Comparison of ENCODE assay signal across 27 cellular contexts in genomic region chr15:64099379-64099778, GRCh38. TPM values are rescaled to one million over a fixed set of nuclear protein-coding genes. Genes with fewer than 3 reads are reported as not detected.
DNase-seq lines count a peak whose midpoint lies in the region; ATAC-seq and TF ChIP-seq lines count a peak whose summit lies in the region.
"Had no signal": no experiment of that assay in that cellular context is flagged by ENCODE, and none has a peak within 500 bp of the region (broad histone marks: within the 10 kb centered on the region; RNA-seq: fewer than 3 reads in every experiment).

No MANE protein-coding gene starts in this region.

- TF ChIP-seq CTCF in left ventricle myocardium inferior (IDR thresholded peaks at IDR 0.05; ENCODE audit: borderline replicate concordance), result no peak
- no peak for TF ChIP-seq CTCF in heart right ventricle (IDR thresholded peaks at IDR 0.05)
- no peak for TF ChIP-seq CTCF in vagina (IDR thresholded peaks at IDR 0.05)

- H3K27ac ChIP-seq in left ventricle myocardium inferior (replicated peaks) (peak overlapping the region; percentile 61), heart right ventricle (peak overlapping the region in 5 of 10 donors; percentile 9 to 69 (median 32)), vagina (peak overlapping the region; percentile 30)
- H3K27ac ChIP-seq: BLaER1, epithelial cell of prostate, RWPE1, upper lobe of right lung had no signal

- H3K4me3 ChIP-seq in left ventricle myocardium inferior, result no peak overlapping the region
- H3K4me3 ChIP-seq in heart right ventricle, result no peak overlapping the region
- no peak overlapping the region for H3K4me3 ChIP-seq in vagina
- H3K4me3 ChIP-seq: BLaER1, sigmoid colon, upper lobe of right lung had no signal

- peak overlapping the region; percentile 99 for H3K27ac Mint-ChIP-seq in T-helper 17 cell
- H3K27ac Mint-ChIP-seq in memory B cell, result peak overlapping the region; percentile 65
- H3K27ac Mint-ChIP-seq: activated naive CD4-positive, alpha-beta T cell treated with anti-CD3 and anti-CD28 coated beads, Interleukin-2, amount 50 U/mL, for 72 hours; activated T-helper 2 cell treated with anti-CD3 and anti-CD28 coated beads, Interferon-gamma antibody, Interleukin-2, Interleukin-4, amounts not matched to agents 10 μg/mL and 5 μg/mL and 100 μg/mL, durations not matched to agents 14 hours and 24 hours and 36 hours; H9; natural killer cell treated with Interleukin-12 subunit alpha and Interleukin-12 subunit beta and Interleukin-15 and Interleukin-18, amount 100 ng/mL, for 72 hours had no signal

- 73 to 82% methylated on average over 2 of the region's 2 CpGs for WGBS in heart right ventricle, 2 donors

- H3K27me3 ChIP-seq in left ventricle myocardium inferior (ENCODE audit: low read depth), result no peaks in the 10 kb centered on the region
- H3K27me3 ChIP-seq in heart right ventricle, result no peaks in the 10 kb centered on the region
- H3K27me3 ChIP-seq in vagina, result no peaks in the 10 kb centered on the region
- H3K27me3 ChIP-seq: BLaER1, sigmoid colon, upper lobe of right lung had no signal

- H3K36me3 Mint-ChIP-seq in T-helper 17 cell (ENCODE audit: low read depth) (peaks cover 2% of the 10 kb centered on the region), memory B cell (peaks cover 9% of the 10 kb centered on the region)
- H3K36me3 Mint-ChIP-seq: natural killer cell treated with Interleukin-12 subunit alpha and Interleukin-12 subunit beta and Interleukin-15 and Interleukin-18, amount 100 ng/mL, for 72 hours had no signal

- DNase-seq in left ventricle myocardium inferior (no peak), heart right ventricle (no peak), T-helper 17 cell (no peak), memory B cell (ENCODE audit: low spot score in 2 of 2) (no peak), vagina (ENCODE audit: extremely low spot score in 2 of 2) (no peak), superior temporal gyrus (ENCODE audit: extremely low spot score) (no peak)
- DNase-seq in stimulated activated CD4-positive, alpha-beta T cell treated with anti-CD3 and anti-CD28 coated beads, Interleukin-4, amount 100 ng/mL, for 24 hours, result no peak
- DNase-seq: ACHN; activated CD4-positive, alpha-beta T cell treated with anti-CD3 and anti-CD28 coated beads, Interleukin-2, amount 50 U/mL, for 4 hours; aorta; Calu3; foreskin melanocyte; H9; hypothalamus; Kasumi-1; NCI-H1048; NCI-H187; NCI-H526 treated with DMSO at 0.1 percent for 48 hours; sigmoid colon; stimulated activated CD4-positive, alpha-beta T cell treated with anti-CD3 and anti-CD28 coated beads, Interleukin-15, amount 100 ng/mL, for 24 hours; upper lobe of right lung had no signal

- H3K4me3 Mint-ChIP-seq in T-helper 17 cell (no peak overlapping the region), memory B cell (no peak overlapping the region)
- H3K4me3 Mint-ChIP-seq: H9; natural killer cell treated with Interleukin-12 subunit alpha and Interleukin-12 subunit beta and Interleukin-15 and Interleukin-18, amount 100 ng/mL, for 72 hours had no signal

- no peak for ATAC-seq in heart right ventricle
- ATAC-seq in T-helper 17 cell, result no peak
- no peak for ATAC-seq in memory B cell (ENCODE audit: low read depth)
- ATAC-seq: activated naive CD4-positive, alpha-beta T cell treated with anti-CD3 and anti-CD28 coated beads, Interleukin-2, amount 50 U/mL, for 72 hours; natural killer cell treated with Interleukin-12 subunit alpha and Interleukin-12 subunit beta and Interleukin-15 and Interleukin-18, amount 100 ng/mL, for 72 hours; upper lobe of right lung had no signal

- TF ChIP-seq POLR2A in vagina (IDR thresholded peaks at IDR 0.05), result no peak

- H3K27me3 Mint-ChIP-seq in T-helper 17 cell (no peaks in the 10 kb centered on the region), memory B cell (no peaks in the 10 kb centered on the region)
- H3K27me3 Mint-ChIP-seq: natural killer cell treated with Interleukin-12 subunit alpha and Interleukin-12 subunit beta and Interleukin-15 and Interleukin-18, amount 100 ng/mL, for 72 hours had no signal

- H3K4me1 Mint-ChIP-seq in T-helper 17 cell (peaks cover 44% of the 10 kb centered on the region), memory B cell (peaks cover 27% of the 10 kb centered on the region)

- no peaks in the 10 kb centered on the region for H3K36me3 ChIP-seq in left ventricle myocardium inferior
- H3K36me3 ChIP-seq in heart right ventricle, result no peaks in the 10 kb centered on the region
- H3K36me3 ChIP-seq in vagina, result no peaks in the 10 kb centered on the region
- H3K36me3 ChIP-seq: sigmoid colon, upper lobe of right lung had no signal

- H3K9me3 ChIP-seq in left ventricle myocardium inferior (replicated peaks), result no peaks in the 10 kb centered on the region
- H3K9me3 ChIP-seq in heart right ventricle, result no peaks in the 10 kb centered on the region
- no peaks in the 10 kb centered on the region for H3K9me3 ChIP-seq in T-helper 17 cell (ENCODE audit: control insufficient read depth, low read length, poor library complexity, severe bottlenecking)
- no peaks in the 10 kb centered on the region for H3K9me3 ChIP-seq in vagina
- H3K9me3 ChIP-seq: sigmoid colon, upper lobe of right lung had no signal

- peaks cover 76% of the 10 kb centered on the region for H3K4me1 ChIP-seq in left ventricle myocardium inferior
- peaks cover 6 to 91% (median 56%) of the 10 kb centered on the region in 9 donors for H3K4me1 ChIP-seq in heart right ventricle
- peaks cover 53% of the 10 kb centered on the region for H3K4me1 ChIP-seq in vagina

- H3K9me3 Mint-ChIP-seq in memory B cell, result peaks cover 2% of the 10 kb centered on the region
- H3K9me3 Mint-ChIP-seq: activated T-helper 2 cell treated with anti-CD3 and anti-CD28 coated beads, Interferon-gamma antibody, Interleukin-2, Interleukin-4, amounts not matched to agents 10 μg/mL and 5 μg/mL and 100 μg/mL, durations not matched to agents 14 hours and 24 hours and 36 hours; H9; natural killer cell treated with Interleukin-12 subunit alpha and Interleukin-12 subunit beta and Interleukin-15 and Interleukin-18, amount 100 ng/mL, for 72 hours had no signal

- intact Hi-C loops in left ventricle myocardium inferior (cut with micrococcal nuclease), result no loop called here
- intact Hi-C loops in heart right ventricle (cut with DNase I), result loop anchor here in 6 of 10 donors (5.0 to 10.0 kb wide), 3 partner anchors 53 to 285 kb away; partner anchors contain the start of genes SNX22 (in 5 of the 6), PCLAF (in 1 of the 6) and TRIP4 (in 1 of the 6)
- intact Hi-C loops in vagina (cut with DNase I), result loop anchor here (10.0 kb wide), 1 partner anchor 55 kb away; the partner anchor contains the start of gene SNX22

RNA-seq across cellular contexts. Expression of gene SNX1, which starts 3.6 kb away (rescaled TPM):
- total RNA-seq in left ventricle myocardium inferior, result 72.1 TPM
- total RNA-seq in heart right ventricle, result 100 to 1,000 TPM in 3 of 10 donors, 10 to 100 TPM in 7; 80.8 to 110 (median 96.0) TPM
- polyA plus RNA-seq in heart right ventricle, result 10 to 100 TPM; 44.9 to 47.9 TPM
- 100 to 1,000 TPM in 1 of 2 donors, 10 to 100 TPM in 1; 87.1 to 111 TPM for total RNA-seq in T-helper 17 cell
- 92.8 TPM for total RNA-seq in vagina

RNA-seq across cellular contexts. Expression of gene CIAO2A, which starts 5.7 kb away (rescaled TPM):
- 71.0 TPM for total RNA-seq in left ventricle myocardium inferior
- 10 to 100 TPM; 36.4 to 65.6 (median 52.3) TPM for total RNA-seq in heart right ventricle
- 100 to 1,000 TPM in 1 of 2 donors, 10 to 100 TPM in 1; 62.2 to 118 TPM for polyA plus RNA-seq in heart right ventricle
- 10 to 100 TPM; 21.5 to 23.1 TPM for total RNA-seq in T-helper 17 cell
- 36.1 TPM for total RNA-seq in vagina

RNA-seq across cellular contexts. Expression of gene SNX22, which starts 52.2 kb away (rescaled TPM):
- total RNA-seq in left ventricle myocardium inferior, result 2.0 TPM
- 10 to 100 TPM in 1 of 10 donors, 1 to 10 TPM in 6, under 1 TPM in 3; 0.66 to 10.0 (median 1.6) TPM for total RNA-seq in heart right ventricle
- polyA plus RNA-seq in heart right ventricle, result 1 to 10 TPM; 1.4 to 9.3 TPM
- 1 to 10 TPM in 1 of 2 donors, under 1 TPM in 1; 0.42 to 1.9 TPM for total RNA-seq in T-helper 17 cell
- total RNA-seq in vagina, result not detected

RNA-seq across cellular contexts. Expression of gene DAPK2, which starts 53.1 kb away (rescaled TPM):
- 39.0 TPM for total RNA-seq in left ventricle myocardium inferior
- total RNA-seq in heart right ventricle, result 10 to 100 TPM; 20.8 to 62.6 (median 38.5) TPM
- polyA plus RNA-seq in heart right ventricle, result 10 to 100 TPM; 33.0 to 44.6 TPM
- 1 to 10 TPM; 1.6 to 2.7 TPM for total RNA-seq in T-helper 17 cell
- 50.3 TPM for total RNA-seq in vagina
